Comparison of ENCODE assay signal across 9 cellular contexts in genomic region chr9:91163773-91164471, GRCh38.
DNase-seq lines count a peak whose midpoint lies in the region; ATAC-seq and TF ChIP-seq lines count a peak whose summit lies in the region.
"Had no signal": no experiment of that assay in that cellular context is flagged by ENCODE, and none has a peak within 500 bp of the region (broad histone marks: within the 10 kb centered on the region; RNA-seq: fewer than 3 reads in every experiment).

No MANE protein-coding gene starts in this region.

- no peaks in the 10 kb centered on the region for H3K79me2 ChIP-seq in OCI-LY7 (ENCODE audit: insufficient read depth, low read depth, low read length)

- no peaks in the 10 kb centered on the region for H4K20me1 ChIP-seq in OCI-LY7 (ENCODE audit: insufficient read depth, low read length)

- H3K27me3 ChIP-seq in adrenal gland = no peaks in the 10 kb centered on the region

- peak overlapping the region; percentile 59 for H2AFZ ChIP-seq in OCI-LY7 (ENCODE audit: low read length)

- ATAC-seq in esophagus mucosa = peak; percentile 55

- H3K4me1 ChIP-seq in OCI-LY7 (ENCODE audit: insufficient read depth, low read length, poor library complexity, severe bottlenecking) = peaks cover 22% of the 10 kb centered on the region
- peaks cover 0 to 15% of the 10 kb centered on the region in 2 donors for H3K4me1 ChIP-seq in adrenal gland (replicated peaks in 1 of 2)

- BruUV-seq in OCI-LY7 (replicated peaks; lab: Mats Ljungman, UMichigan) = no TSS peak

- H3K4me3 ChIP-seq in OCI-LY7 (ENCODE audit: low read depth, low read length, poor library complexity, severe bottlenecking) (no peak overlapping the region), adrenal gland (no peak overlapping the region), foreskin fibroblast (ENCODE audit: low read depth in 1 of 2, low read length in 2 of 2) (no peak overlapping the region)

- H3K9me2 ChIP-seq in OCI-LY7 (ENCODE audit: insufficient read depth, low read length) = no peaks in the 10 kb centered on the region

- H3K9me3 ChIP-seq in OCI-LY7 (ENCODE audit: low read length) (no peaks in the 10 kb centered on the region), adrenal gland (replicated peaks in 1 of 3) (no peaks in the 10 kb centered on the region)

- H3K9me3 Mint-ChIP-seq in stimulated activated naive CD8-positive, alpha-beta T cell treated with anti-CD3 and anti-CD28 coated beads, Interleukin-15, Interleukin-2, amounts not matched to agents 100 ng/mL and 50 ng/mL, for 24 hours = no peaks in the 10 kb centered on the region

- TF ChIP-seq CTCF in OCI-LY7 (conservative IDR thresholded peaks at IDR 0.05; ENCODE audit: low read length) (no peak), adrenal gland (IDR thresholded peaks at IDR 0.05) (no peak), foreskin fibroblast (IDR thresholded peaks at IDR 0.05; ENCODE audit: low read depth, low read length) (no peak)

- intact Hi-C loops in OCI-LY7 (cut with micrococcal nuclease; ENCODE audit: unreplicated experiment) = loop anchor here (2.0 kb wide), 1 partner anchor 29 kb away; no protein-coding TSS in a partner anchor
- intact Hi-C loops in adrenal gland (cut with DNase I) = no loop called here

- CTCF ChIA-PET in OCI-LY7 (lab: Charles Lee; ENCODE audit: unreplicated experiment) = no interaction called here

- POLR2A ChIA-PET in OCI-LY7 (lab: Charles Lee) = interaction anchor here (1.7 kb wide), 1 partner anchor 10 kb away, joined by 6 read pairs; no protein-coding TSS in a partner anchor

- no peak for TF ChIP-seq POLR2A in adrenal gland (IDR thresholded peaks at IDR 0.05)

- H3K4me2 ChIP-seq in OCI-LY7 (ENCODE audit: low read length) = peak overlapping the region; percentile 22; the same call in 1 of the 2 replicates

- DNase-seq in activated CD4-positive, alpha-beta T cell treated with anti-CD3 and anti-CD28 coated beads for 48 hours = peak; percentile 65
- no peak for DNase-seq in activated CD4-positive, alpha-beta T cell treated with anti-CD3 and anti-CD28 coated beads for 4 hours
- DNase-seq in OCI-LY7 (ENCODE audit: low spot score) = peak; percentile 45
- DNase-seq in adrenal gland = no peak
- no peak for DNase-seq in inferior parietal cortex (ENCODE audit: extremely low spot score)
- DNase-seq in foreskin fibroblast = no peak
- DNase-seq: retina had no signal

- no peaks in the 10 kb centered on the region for H3K36me3 Mint-ChIP-seq in stimulated activated naive CD8-positive, alpha-beta T cell treated with anti-CD3 and anti-CD28 coated beads, Interleukin-15, Interleukin-2, amounts not matched to agents 100 ng/mL and 50 ng/mL, for 24 hours (ENCODE audit: low read depth)

- H3K4me1 Mint-ChIP-seq in stimulated activated naive CD8-positive, alpha-beta T cell treated with anti-CD3 and anti-CD28 coated beads, Interleukin-15, Interleukin-2, amounts not matched to agents 100 ng/mL and 50 ng/mL, for 24 hours (ENCODE audit: low read depth) = peaks cover 58% of the 10 kb centered on the region

- H3K36me3 ChIP-seq in OCI-LY7 (ENCODE audit: insufficient read depth, low read length) = no peaks in the 10 kb centered on the region
- no peaks in the 10 kb centered on the region for H3K36me3 ChIP-seq in adrenal gland (replicated peaks in 1 of 2)

- H3K27ac Mint-ChIP-seq in stimulated activated naive CD8-positive, alpha-beta T cell treated with anti-CD3 and anti-CD28 coated beads, Interleukin-15, Interleukin-2, amounts not matched to agents 100 ng/mL and 50 ng/mL, for 24 hours = peak overlapping the region; percentile 99

- peak overlapping the region; percentile 79 for H3K4me3 Mint-ChIP-seq in stimulated activated naive CD8-positive, alpha-beta T cell treated with anti-CD3 and anti-CD28 coated beads, Interleukin-15, Interleukin-2, amounts not matched to agents 100 ng/mL and 50 ng/mL, for 24 hours

- 76 to 90% (median 89%) methylated on average over 12 to 17 of the region's 17 CpGs for WGBS in adrenal gland, 4 donors

- H3K27ac ChIP-seq in OCI-LY7 (ENCODE audit: low read depth, low read length, poor library complexity, severe bottlenecking) (no peak overlapping the region), adrenal gland (peak overlapping the region in 2 of 5 donors; percentile 48 to 57)

- no peaks in the 10 kb centered on the region for H3K27me3 Mint-ChIP-seq in stimulated activated naive CD8-positive, alpha-beta T cell treated with anti-CD3 and anti-CD28 coated beads, Interleukin-15, Interleukin-2, amounts not matched to agents 100 ng/mL and 50 ng/mL, for 24 hours

Comparison
In these comparisons a context has a peak if more than half of its experiments do, and no peak if none do; other contexts are left out.
1. DNase-seq: peak in activated CD4-positive, alpha-beta T cell treated with anti-CD3 and anti-CD28 coated beads for 48 hours (single experiment) and OCI-LY7 (single experiment); none in activated CD4-positive, alpha-beta T cell treated with anti-CD3 and anti-CD28 coated beads for 4 hours (0 of 2), adrenal gland (0 of 7), inferior parietal cortex (single experiment) and foreskin fibroblast (0 of 2).